Comparison of ENCODE assay signal across 30 cellular contexts in the genomic region with DNA sequence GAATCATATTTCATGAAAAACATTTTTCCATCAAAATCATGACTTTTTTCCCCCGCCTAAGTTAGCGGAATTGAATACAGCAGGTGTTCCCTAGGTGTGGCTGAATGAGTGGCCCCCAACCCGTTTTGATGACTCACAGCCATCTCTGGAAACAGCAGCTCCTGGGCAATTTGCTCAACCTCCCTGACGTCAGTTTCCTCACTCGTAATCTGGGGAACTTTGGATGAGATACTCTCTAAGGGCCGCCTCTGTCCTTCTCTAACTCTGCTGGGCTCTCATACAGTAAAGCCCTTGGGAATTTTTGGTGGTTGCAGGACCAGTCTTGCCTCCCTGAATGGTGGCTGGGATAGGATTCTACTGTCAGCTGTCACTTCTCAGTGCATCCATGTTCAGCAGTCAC. TPM values are rescaled to one million over a fixed set of nuclear protein-coding genes. Genes with fewer than 3 reads are reported as not detected.
"Had no signal": no experiment of that assay in that cellular context is flagged by ENCODE, and none has a peak within 500 bp of the region (broad histone marks: within the 10 kb centered on the region; RNA-seq: fewer than 3 reads in every experiment).

No MANE protein-coding gene starts in this region.

- H3K36me3 ChIP-seq: colonic mucosa, gastrocnemius medialis, ovary, prostate gland, sigmoid colon, stomach, thyroid gland, WERI-Rb-1 had no signal

- H3K4me2 ChIP-seq: smooth muscle cell had no signal

- H3K4me1 ChIP-seq: colonic mucosa, gastrocnemius medialis, prostate gland, thyroid gland had no signal

- H3K27ac ChIP-seq: colonic mucosa, gastrocnemius medialis, ovary, prostate gland, stomach, thyroid gland, WERI-Rb-1 had no signal

- H3K4me3 ChIP-seq: colonic mucosa, gastrocnemius medialis, ovary, prostate gland, sigmoid colon, smooth muscle cell, stomach, thyroid gland had no signal

- DNase-seq: activated CD4-positive, alpha-beta T cell treated with anti-CD3 and anti-CD28 coated beads, Interleukin-2, amount 50 U/mL, for 1 hour; activated CD8-positive, alpha-beta T cell treated with anti-CD3 and anti-CD28 coated beads for 36 hours; activated naive CD8-positive, alpha-beta T cell treated with anti-CD3 and anti-CD28 coated beads, Interleukin-2, amount 50 U/mL, for 24 hours; activated T-cell treated with anti-CD3 and anti-CD28 coated beads, Interleukin-2, amount 50 U/mL, for 4 hours; amygdala; cerebellar nuclear complex; colonic mucosa; effector CD8-positive, alpha-beta T cell; gastrocnemius medialis; glutamatergic neuron; left ventricle myocardium superior; naive B cell; nephron progenitor cell; ovary; retina; sigmoid colon; stimulated activated CD4-positive, alpha-beta T cell treated with anti-CD3 and anti-CD28 coated beads, Interleukin-1b, Interleukin-23, amount 100 ng/mL, for 48 hours; stimulated activated CD4-positive, alpha-beta T cell treated with anti-CD3 and anti-CD28 coated beads, Interleukin-4, amount 100 ng/mL, for 4 hours; stimulated activated CD8-positive, alpha-beta memory T cell treated with anti-CD3 and anti-CD28 coated beads, Interleukin-4, amount 100 ng/mL, for 48 hours; stomach; T1000; thyroid gland; WERI-Rb-1 had no signal

- H3K9me3 ChIP-seq: colonic mucosa, gastrocnemius medialis, ovary, prostate gland, sigmoid colon, stomach, thyroid gland had no signal

- H3K27me3 ChIP-seq: ovary, sigmoid colon, thyroid gland had no signal

- ATAC-seq: activated CD8-positive, alpha-beta T cell treated with anti-CD3 and anti-CD28 coated beads for 36 hours; activated naive CD8-positive, alpha-beta T cell treated with anti-CD3 and anti-CD28 coated beads, Interleukin-2, amount 50 U/mL, for 24 hours; activated T-cell treated with anti-CD3 and anti-CD28 coated beads, Interleukin-2, amount 50 U/mL, for 4 hours; activated T-helper 17 cell treated with anti-CD3 and anti-CD28 coated beads, Interleukin-2, amount 50 U/mL, for 72 hours; gastrocnemius medialis; left ventricle myocardium superior; stimulated activated memory B cell treated with anti-CD40 and anti-IgM and Interleukin-4, amounts not matched to agents 10 μg/mL and 1 μg/mL and 100 μg/mL, for 72 hours had no signal

RNA-seq across cellular contexts. Expression of gene NTN1, which starts 11.6 kb away (rescaled TPM):
- total RNA-seq: T-helper 1 cell treated with Interleukin-12 subunit alpha and Interleukin-12 subunit beta and Interleukin-4 antibody, amounts not matched to agents 30 ng/mL and 1 ng/mL, for 36 hours had no signal

RNA-seq across cellular contexts. Expression of gene PIK3R5, which starts 44.2 kb away (rescaled TPM):
- total RNA-seq: dermis microvascular lymphatic vessel endothelial cell, lung microvascular endothelial cell, smooth muscle cell had no signal
- polyA plus RNA-seq: smooth muscle cell had no signal
